Comparison of ENCODE assay signal across 8 cellular contexts in the genomic region with DNA sequence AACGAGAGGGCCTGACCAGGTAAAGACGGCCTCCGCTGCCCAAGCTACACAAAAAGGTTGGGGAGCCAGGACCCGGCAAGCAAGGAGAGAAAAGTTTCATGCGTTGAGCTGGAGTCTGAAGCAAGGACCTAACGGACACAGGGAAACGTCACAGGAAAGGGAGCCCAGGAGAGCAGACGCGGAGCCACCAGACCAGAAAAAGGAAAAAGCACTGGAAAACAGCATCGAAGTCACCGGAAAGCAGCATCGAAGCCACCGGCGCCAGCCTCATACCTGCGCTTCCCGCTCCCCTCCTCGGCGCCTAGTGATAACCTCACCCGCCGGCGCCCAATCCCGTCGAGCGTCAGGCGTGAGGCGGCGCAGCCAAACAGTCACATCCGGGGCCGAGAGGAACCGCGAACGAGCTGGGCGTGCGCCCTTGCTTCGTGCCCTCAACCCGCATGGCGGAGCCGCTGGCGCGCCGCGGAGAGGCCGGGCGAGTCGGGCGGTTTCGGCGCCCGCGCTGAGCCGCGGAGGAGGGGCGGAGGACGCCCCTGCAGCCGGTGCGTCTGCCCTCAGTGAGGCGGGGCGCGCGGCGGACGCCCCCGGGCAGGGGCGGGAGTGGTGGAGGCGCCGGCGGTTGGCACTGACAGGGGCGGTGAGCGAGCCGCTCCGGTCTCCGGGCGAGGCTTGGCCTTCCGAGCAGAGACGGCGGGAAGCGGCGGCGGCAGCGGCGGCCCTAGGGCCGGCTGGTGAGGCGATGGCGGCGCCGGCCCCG. TPM values are rescaled to one million over a fixed set of nuclear protein-coding genes. Genes with fewer than 3 reads are reported as not detected.
DNase-seq lines count a peak whose midpoint lies in the region; ATAC-seq and TF ChIP-seq lines count a peak whose summit lies in the region.

Gene FBXO45, plus strand, starts transcription at position 415 of the 757 bp plus-strand sequence. Its CDS starts 325 bp downstream, at position 740.
Gene WDR53, minus strand, starts transcription at position 309 of the 757 bp plus-strand sequence. CDS start 7,079 bp downstream, outside the sequence.

- H3K27ac Mint-ChIP-seq in CD4-positive, alpha-beta memory T cell: peak within 1 kb of the TSS; percentile 97 to 99 (median 99)
- peak within 1 kb of the TSS; percentile 90 for H3K27ac Mint-ChIP-seq in activated CD4-positive, alpha-beta memory T cell treated with anti-CD3 and anti-CD28 coated beads for 36 hours

- CTCF ChIA-PET in CD4-positive, alpha-beta memory T cell (lab: Charles Lee; ENCODE audit: partially characterized antibody): interaction anchor here (0.6 to 1.8 kb wide), 7 partner anchors 11 to 1319 kb away, joined by 3 to 6 read pairs (median 5); no protein-coding TSS in a partner anchor
- CTCF ChIA-PET in activated CD4-positive, alpha-beta memory T cell treated with anti-CD3 and anti-CD28 coated beads for 36 hours (lab: Charles Lee): interaction anchor here (0.6 to 3.9 kb wide), 12 partner anchors 8 to 117 kb away, joined by 3 to 25 read pairs (median 4); no protein-coding TSS in a partner anchor

- H3K4me3 ChIP-seq in CD4-positive, alpha-beta memory T cell (ENCODE audit: low read length in 2 of 2): peak within 1 kb of the TSS; percentile 75 to 97
- peak within 1 kb of the TSS; percentile 96 to 98 (median 96) for H3K4me3 ChIP-seq in liver (ENCODE audit: low read depth in 1 of 3, low read length in 3 of 3)

- WGBS in liver: under 1% methylated on average over 87 of the region's 87 CpGs

- intact Hi-C loops in CD4-positive, alpha-beta memory T cell (cut with micrococcal nuclease): loop anchor here (1.0 to 2.0 kb wide), 7 partner anchors 32 to 374 kb away; partner anchors contain the start of genes NCBP2 and UBXN7
- intact Hi-C loops in activated CD4-positive, alpha-beta memory T cell treated with anti-CD3 and anti-CD28 coated beads for 36 hours (cut with micrococcal nuclease): loop anchor here (1.0 to 5.0 kb wide), 7 partner anchors 41 to 296 kb away; partner anchors contain the start of genes PAK2, RNF168 and UBXN7

- no peak for TF ChIP-seq RAD21 in liver (IDR thresholded peaks at IDR 0.05)

- peaks cover 31 to 52% (median 42%) of the 10 kb centered on the region in 4 donors for H3K4me1 Mint-ChIP-seq in CD4-positive, alpha-beta memory T cell
- H3K4me1 Mint-ChIP-seq in activated CD4-positive, alpha-beta memory T cell treated with anti-CD3 and anti-CD28 coated beads for 36 hours (ENCODE audit: low read depth): peaks cover 46% of the 10 kb centered on the region

- peak; percentile 95 to 97 (median 96) for DNase-seq in CD4-positive, alpha-beta memory T cell
- DNase-seq in HK-2 (ENCODE audit: unreplicated experiment): peak; percentile 97
- DNase-seq in NCI-H82 treated with DMSO at 0.1 percent for 48 hours (lab: John Stamatoyannopoulos, UW; ENCODE audit: unreplicated experiment): peak; percentile 84
- DNase-seq in activated CD4-positive, alpha-beta memory T cell treated with anti-CD3 and anti-CD28 coated beads for 36 hours: peak; percentile 97
- peak; percentile 90 to 96 for DNase-seq in dermis microvascular lymphatic vessel endothelial cell (ENCODE audit: low read depth in 2 of 2)
- peak; percentile 94 for DNase-seq in stimulated activated CD4-positive, alpha-beta T cell treated with anti-CD3 and anti-CD28 coated beads, Interleukin-4, amount 100 ng/mL, for 1 hour

- peaks cover 5 to 31% of the 10 kb centered on the region in 2 donors for H3K36me3 Mint-ChIP-seq in CD4-positive, alpha-beta memory T cell
- peaks cover 20% of the 10 kb centered on the region for H3K36me3 Mint-ChIP-seq in activated CD4-positive, alpha-beta memory T cell treated with anti-CD3 and anti-CD28 coated beads for 36 hours

- H3K9me3 Mint-ChIP-seq in CD4-positive, alpha-beta memory T cell: no peaks in the 10 kb centered on the region
- no peaks in the 10 kb centered on the region for H3K9me3 Mint-ChIP-seq in activated CD4-positive, alpha-beta memory T cell treated with anti-CD3 and anti-CD28 coated beads for 36 hours

- peak; percentile 92 for ATAC-seq in GM19455 (IDR thresholded peaks at IDR 0.05; ENCODE audit: unreplicated experiment)

- H3K27me3 ChIP-seq in CD4-positive, alpha-beta memory T cell (ENCODE audit: insufficient read depth, low read length): no peaks in the 10 kb centered on the region
- no peaks in the 10 kb centered on the region for H3K27me3 ChIP-seq in liver (ENCODE audit: control insufficient read depth in 4 of 4, insufficient read depth in 4 of 4, low read length in 3 of 4)

- POLR2A ChIA-PET in CD4-positive, alpha-beta memory T cell (lab: Charles Lee; ENCODE audit: partially characterized antibody): interaction anchor here (0.6 to 2.5 kb wide), 28 partner anchors 9 to 434 kb away, joined by 3 to 17 read pairs (median 4); partner anchors contain the start of genes CEP19, DYNLT2B, NCBP2 and NRROS
- POLR2A ChIA-PET in activated CD4-positive, alpha-beta memory T cell treated with anti-CD3 and anti-CD28 coated beads for 36 hours (lab: Charles Lee): interaction anchor here (0.6 to 1.6 kb wide), 7 partner anchors 27 to 661 kb away, joined by 3 to 5 read pairs (median 4); partner anchors contain the start of genes NCBP2, NRROS, PAK2 and RNF168

- peak within 1 kb of the TSS; percentile 84 for H3K27ac ChIP-seq in CD4-positive, alpha-beta memory T cell (ENCODE audit: low read depth, low read length)
- peak within 1 kb of the TSS; percentile 47 to 62 for H3K27ac ChIP-seq in liver (ENCODE audit: low read depth in 1 of 2, low read length in 2 of 2)

- peak within 1 kb of the TSS; percentile 95 to 99 (median 98) for H3K4me3 Mint-ChIP-seq in CD4-positive, alpha-beta memory T cell
- H3K4me3 Mint-ChIP-seq in activated CD4-positive, alpha-beta memory T cell treated with anti-CD3 and anti-CD28 coated beads for 36 hours: peak within 1 kb of the TSS; percentile 97

- no peaks in the 10 kb centered on the region for H3K36me3 ChIP-seq in CD4-positive, alpha-beta memory T cell (ENCODE audit: insufficient read depth, low read length)
- H3K36me3 ChIP-seq in liver (ENCODE audit: control insufficient read depth in 4 of 4, insufficient read depth in 3 of 4, low read depth in 1 of 4, low read length in 3 of 4): no peaks in the 10 kb centered on the region

- no peak for TF ChIP-seq CTCF in liver (IDR thresholded peaks at IDR 0.05; ENCODE audit: low read depth, low read length, missing input control)

- peaks cover 60% of the 10 kb centered on the region for H3K4me1 ChIP-seq in CD4-positive, alpha-beta memory T cell (ENCODE audit: insufficient read depth, low read length)
- peaks cover 2 to 24% (median 20%) of the 10 kb centered on the region in 4 donors for H3K4me1 ChIP-seq in liver (ENCODE audit: control insufficient read depth in 4 of 4, insufficient read depth in 4 of 4, low read length in 3 of 4)

- H3K9ac ChIP-seq in liver (ENCODE audit: low read depth in 1 of 2, low read length in 2 of 2): peak within 1 kb of the TSS; percentile 71 to 85

- H3K9me3 ChIP-seq in CD4-positive, alpha-beta memory T cell (ENCODE audit: control insufficient read depth in 1 of 2, low read length in 2 of 2): no peaks in the 10 kb centered on the region
- H3K9me3 ChIP-seq in liver (ENCODE audit: control insufficient read depth in 4 of 4, low read length in 3 of 4): no peaks in the 10 kb centered on the region

- no peaks in the 10 kb centered on the region for H3K27me3 Mint-ChIP-seq in CD4-positive, alpha-beta memory T cell
- H3K27me3 Mint-ChIP-seq in activated CD4-positive, alpha-beta memory T cell treated with anti-CD3 and anti-CD28 coated beads for 36 hours: no peaks in the 10 kb centered on the region

TF ChIP-seq in liver, 16 proteins besides CTCF, POLR2A, EP300 and RAD21 (continues in another document):
- TF ChIP-seq SP1 (IDR thresholded peaks at IDR 0.05) (peak; percentile 71), FOXA2 (IDR thresholded peaks at IDR 0.05) (no peak), RXRA (IDR thresholded peaks at IDR 0.05) (no peak), GABPA (IDR thresholded peaks at IDR 0.05 in 1 of 2, conservative IDR thresholded peaks at IDR 0.05 in 1 of 2) (peak; percentile 53 to 93), FOXA1 (IDR thresholded peaks at IDR 0.05) (no peak), JUND (IDR thresholded peaks at IDR 0.05) (no peak)
- TF ChIP-seq, protein P1, sequence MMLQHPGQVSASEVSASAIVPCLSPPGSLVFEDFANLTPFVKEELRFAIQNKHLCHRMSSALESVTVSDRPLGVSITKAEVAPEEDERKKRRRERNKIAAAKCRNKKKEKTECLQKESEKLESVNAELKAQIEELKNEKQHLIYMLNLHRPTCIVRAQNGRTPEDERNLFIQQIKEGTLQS (IDR thresholded peaks at IDR 0.05): no peak

RNA-seq across cellular contexts. Expression of gene FBXO45, which starts in this region (rescaled TPM):
- total RNA-seq in CD4-positive, alpha-beta memory T cell: 10 to 100 TPM; 10.9 to 12.0 TPM
- 1 to 10 TPM; 3.0 to 5.4 TPM for polyA plus RNA-seq in CD4-positive, alpha-beta memory T cell
- total RNA-seq in activated CD4-positive, alpha-beta memory T cell treated with anti-CD3 and anti-CD28 coated beads for 36 hours: 10 to 100 TPM; 16.3 to 17.2 TPM
- total RNA-seq in dermis microvascular lymphatic vessel endothelial cell: 12.6 and 14.3 TPM in 2 replicates
- 1 to 10 TPM; 4.8 to 7.7 TPM for total RNA-seq in liver
- polyA plus RNA-seq in liver: 1 to 10 TPM; 1.6 to 2.4 TPM

RNA-seq across cellular contexts. Expression of gene WDR53, which starts in this region (rescaled TPM):
- 10 to 100 TPM; 37.5 to 38.7 TPM for total RNA-seq in CD4-positive, alpha-beta memory T cell
- 10 to 100 TPM; 25.8 to 33.0 TPM for polyA plus RNA-seq in CD4-positive, alpha-beta memory T cell
- 10 to 100 TPM; 20.9 to 24.1 TPM for total RNA-seq in activated CD4-positive, alpha-beta memory T cell treated with anti-CD3 and anti-CD28 coated beads for 36 hours
- total RNA-seq in dermis microvascular lymphatic vessel endothelial cell (6.3 and 6.8 TPM in 2 replicates), liver (1 to 10 TPM; 2.7 to 3.6 TPM)
- polyA plus RNA-seq in liver: 1 to 10 TPM; 3.4 to 4.5 TPM

Comparison
In these comparisons a context has a peak if more than half of its experiments do, and no peak if none do; other contexts are left out.
1. Peak in every context shown above with its lines: DNase-seq, ATAC-seq, H3K4me3 ChIP-seq and H3K27ac ChIP-seq.
2. RNA of gene WDR53 (polyA plus RNA-seq): 25.8 to 33.0 TPM in CD4-positive, alpha-beta memory T cell; 3.4 to 4.5 TPM in liver; every median in the first group is over 4 times any median in the second.